13 cellular contexts compared by ENCODE assay signal in genomic region chr5:57824047-57824446, GRCh38.
DNase-seq lines count a peak whose midpoint lies in the region; ATAC-seq and FAIRE-seq lines count a peak whose summit lies in the region.
"Had no signal": no experiment of that assay in that cellular context is flagged by ENCODE, and none has a peak within 500 bp of the region (broad histone marks: within the 10 kb centered on the region; RNA-seq: fewer than 3 reads in every experiment).

No MANE protein-coding gene starts in this region.

- H3K36me3 ChIP-seq in trophoblast cell (ENCODE audit: control insufficient read depth in 1 of 2, insufficient read depth in 2 of 2, low read length in 2 of 2) = no peaks in the 10 kb centered on the region

- no peak overlapping the region for H3K18ac ChIP-seq in trophoblast cell (ENCODE audit: low read length)

- no peak overlapping the region for H3K23ac ChIP-seq in trophoblast cell (ENCODE audit: low read length)

- H3K4me3 Mint-ChIP-seq in stimulated activated memory B cell treated with anti-CD40 and anti-IgM and Interleukin-4, amounts not matched to agents 10 μg/mL and 1 μg/mL and 100 μg/mL, for 72 hours = no peak overlapping the region
- H3K4me3 Mint-ChIP-seq: activated T-cell treated with anti-CD3 and anti-CD28 coated beads, Interleukin-2, amount 50 U/mL, for 4 hours; natural killer cell treated with Interleukin-12 subunit alpha and Interleukin-12 subunit beta and Interleukin-15 and Interleukin-18, amount 100 ng/mL, for 72 hours had no signal

- no peak overlapping the region for H4K91ac ChIP-seq in trophoblast cell (ENCODE audit: low read depth, low read length)

- H4K12ac ChIP-seq in trophoblast cell (ENCODE audit: low read depth, low read length) = no peak overlapping the region

- no peaks in the 10 kb centered on the region for H3K4me1 Mint-ChIP-seq in stimulated activated memory B cell treated with anti-CD40 and anti-IgM and Interleukin-4, amounts not matched to agents 10 μg/mL and 1 μg/mL and 100 μg/mL, for 72 hours

- no peak for ATAC-seq in GM21423 (IDR thresholded peaks at IDR 0.05; ENCODE audit: unreplicated experiment)
- no peak for ATAC-seq in left cardiac atrium
- no peak for ATAC-seq in stimulated activated memory B cell treated with anti-CD40 and anti-IgM and Interleukin-4, amounts not matched to agents 10 μg/mL and 1 μg/mL and 100 μg/mL, for 72 hours
- ATAC-seq: activated T-cell treated with anti-CD3 and anti-CD28 coated beads, Interleukin-2, amount 50 U/mL, for 4 hours; natural killer cell treated with Interleukin-12 subunit alpha and Interleukin-12 subunit beta and Interleukin-15 and Interleukin-18, amount 100 ng/mL, for 72 hours had no signal

- H2BK12ac ChIP-seq in trophoblast cell (ENCODE audit: low read length) = no peak overlapping the region

- no peaks in the 10 kb centered on the region for H3K9me3 ChIP-seq in trophoblast cell (ENCODE audit: insufficient read depth, low read depth, low read length)

- no peak overlapping the region for H3K14ac ChIP-seq in trophoblast cell (ENCODE audit: low read length)

- intact Hi-C loops in left cardiac atrium (cut with DNase I) = no loop called here

- H3K27ac Mint-ChIP-seq in stimulated activated memory B cell treated with anti-CD40 and anti-IgM and Interleukin-4, amounts not matched to agents 10 μg/mL and 1 μg/mL and 100 μg/mL, for 72 hours = no peak overlapping the region
- H3K27ac Mint-ChIP-seq: natural killer cell treated with Interleukin-12 subunit alpha and Interleukin-12 subunit beta and Interleukin-15 and Interleukin-18, amount 100 ng/mL, for 72 hours had no signal

- H3K4me3 ChIP-seq in trophoblast cell (ENCODE audit: low read depth, low read length) = no peak overlapping the region

- H3K36me3 Mint-ChIP-seq in stimulated activated memory B cell treated with anti-CD40 and anti-IgM and Interleukin-4, amounts not matched to agents 10 μg/mL and 1 μg/mL and 100 μg/mL, for 72 hours = no peaks in the 10 kb centered on the region
- H3K36me3 Mint-ChIP-seq: natural killer cell treated with Interleukin-12 subunit alpha and Interleukin-12 subunit beta and Interleukin-15 and Interleukin-18, amount 100 ng/mL, for 72 hours had no signal

- FAIRE-seq in RCC 7860 (lab: Jason Lieb, UNC) = peak; percentile 90

- H3K27me3 ChIP-seq in trophoblast cell (ENCODE audit: insufficient read depth, low read length) = no peaks in the 10 kb centered on the region

- no CpG with 5 or more reads among the region's 2 CpGs for WGBS in trophoblast cell (ENCODE audit: extremely low coverage, insufficient coverage, insufficient read length)

- no peak overlapping the region for H3K4ac ChIP-seq in trophoblast cell (ENCODE audit: low read depth, low read length)

- H3K9ac ChIP-seq in trophoblast cell (ENCODE audit: low read length) = no peak overlapping the region

- DNase-seq in GM03348 (ENCODE audit: low spot score) (peak; percentile 63), RCC 7860 (ENCODE audit: low spot score) (peak; percentile 95), dedifferentiated amniotic fluid mesenchymal stem cell (ENCODE audit: extremely low spot score) (peak; percentile 41), trophoblast cell (peak; percentile 13 to 62), left cardiac atrium (no peak), T-helper 2 cell (no peak)
- DNase-seq: activated CD4-positive, alpha-beta T cell treated with anti-CD3 and anti-CD28 coated beads for 4 hours; activated T-cell treated with anti-CD3 and anti-CD28 coated beads, Interleukin-2, amount 50 U/mL, for 4 hours; glutamatergic neuron; NCI-H2081 treated with DMSO at 0.1 percent for 48 hours had no signal

- no peak overlapping the region for H4K8ac ChIP-seq in trophoblast cell (ENCODE audit: low read depth, low read length)

- no peaks in the 10 kb centered on the region for H3K79me2 ChIP-seq in trophoblast cell (ENCODE audit: control insufficient read depth, insufficient read depth, low read length, poor library complexity)

- no peaks in the 10 kb centered on the region for H3K79me1 ChIP-seq in trophoblast cell (ENCODE audit: low read length)

- H3K27me3 Mint-ChIP-seq in stimulated activated memory B cell treated with anti-CD40 and anti-IgM and Interleukin-4, amounts not matched to agents 10 μg/mL and 1 μg/mL and 100 μg/mL, for 72 hours = no peaks in the 10 kb centered on the region
- H3K27me3 Mint-ChIP-seq: natural killer cell treated with Interleukin-12 subunit alpha and Interleukin-12 subunit beta and Interleukin-15 and Interleukin-18, amount 100 ng/mL, for 72 hours had no signal

- H3K4me2 ChIP-seq in trophoblast cell (ENCODE audit: low read length) = no peak overlapping the region

- H3K9me3 Mint-ChIP-seq in stimulated activated memory B cell treated with anti-CD40 and anti-IgM and Interleukin-4, amounts not matched to agents 10 μg/mL and 1 μg/mL and 100 μg/mL, for 72 hours = no peaks in the 10 kb centered on the region
- H3K9me3 Mint-ChIP-seq: natural killer cell treated with Interleukin-12 subunit alpha and Interleukin-12 subunit beta and Interleukin-15 and Interleukin-18, amount 100 ng/mL, for 72 hours had no signal

- no peak overlapping the region for H2BK5ac ChIP-seq in trophoblast cell (ENCODE audit: low read depth, low read length, poor library complexity)

- H3K27ac ChIP-seq in trophoblast cell (ENCODE audit: low read depth, low read length) = no peak overlapping the region

- H3K4me1 ChIP-seq in trophoblast cell (ENCODE audit: control insufficient read depth in 1 of 2, insufficient read depth in 2 of 2, low read length in 2 of 2) = no peaks in the 10 kb centered on the region

- H2BK120ac ChIP-seq in trophoblast cell (ENCODE audit: insufficient read depth, low read length, poor library complexity) = no peak overlapping the region

- H2AK5ac ChIP-seq in trophoblast cell (ENCODE audit: low read length) = no peak overlapping the region

- no peak overlapping the region for H2AFZ ChIP-seq in trophoblast cell (ENCODE audit: insufficient read depth, low read length, poor library complexity)

Comparison
In these comparisons a context has a peak if more than half of its experiments do, and no peak if none do; other contexts are left out.
1. DNase-seq: peak in GM03348 (single experiment), RCC 7860 (single experiment), dedifferentiated amniotic fluid mesenchymal stem cell (single experiment) and trophoblast cell (2 of 2); none in left cardiac atrium (single experiment) and T-helper 2 cell (0 of 5).